In the genomic region with DNA sequence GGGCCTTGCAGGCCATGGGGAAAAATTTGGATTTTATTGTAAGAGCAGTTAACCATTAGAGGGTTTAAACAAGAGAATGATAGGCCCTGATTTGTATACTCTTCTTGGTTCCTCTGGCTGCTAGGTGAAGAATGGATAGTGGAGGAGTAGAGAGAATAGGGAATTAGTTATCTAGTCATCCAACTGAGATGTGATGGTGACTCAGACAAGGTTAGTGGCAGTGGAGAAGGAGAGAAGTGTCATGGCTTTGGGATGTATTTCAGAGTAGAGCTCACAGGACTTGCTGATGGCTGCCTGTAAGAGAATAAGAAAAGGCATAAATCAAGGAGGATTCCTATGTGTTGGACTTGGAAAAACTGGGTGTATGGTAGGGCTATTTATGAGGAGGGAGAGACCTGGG, we compare ENCODE assay signal across 23 cellular contexts.
"Had no signal": no experiment of that assay in that cellular context is flagged by ENCODE, and none has a peak within 500 bp of the region (broad histone marks: within the 10 kb centered on the region; RNA-seq: fewer than 3 reads in every experiment).

No MANE protein-coding gene starts in this region.

- ATAC-seq: activated CD4-positive, CD25-positive, alpha-beta regulatory T cell treated with anti-CD3 and anti-CD28 coated beads, Interleukin-2, amount 50 U/mL, for 24 hours; activated CD8-positive, alpha-beta T cell treated with anti-CD3 and anti-CD28 coated beads for 36 hours; activated T-cell treated with anti-CD3 and anti-CD28 coated beads, Interleukin-2, amount 50 U/mL, for 72 hours had no signal

- H3K27me3 ChIP-seq: Peyer's patch, SJCRH30 had no signal

- H3K27ac ChIP-seq: Peyer's patch, RWPE1, SJCRH30 had no signal

- H3K4me3 ChIP-seq: Peyer's patch, SJCRH30 had no signal

- H3K4me1 ChIP-seq: Peyer's patch, SJCRH30 had no signal

- H3K9me3 ChIP-seq: Peyer's patch, SJCRH30 had no signal

- FAIRE-seq: bronchial epithelial cell had no signal

- H3K36me3 ChIP-seq: Peyer's patch, SJCRH30 had no signal

- DNase-seq: activated CD4-positive, alpha-beta T cell treated with anti-CD3 and anti-CD28 coated beads for 4 hours; activated CD8-positive, alpha-beta memory T cell treated with anti-CD3 and anti-CD28 coated beads, Interleukin-2, amount 50 U/mL, for 4 hours; activated CD8-positive, alpha-beta T cell treated with anti-CD3 and anti-CD28 coated beads for 36 hours; activated gamma-delta T cell treated with Interleukin-2 at 50 U/mL for 16 hours; activated naive CD4-positive, alpha-beta T cell treated with anti-CD3 and anti-CD28 coated beads, Interleukin-2, amount 50 U/mL, for 16 hours; activated naive CD8-positive, alpha-beta T cell treated with anti-CD3 and anti-CD28 coated beads, Interleukin-2, amount 10 ng/mL, durations not matched to agents 7 days and 5 days; activated T-cell treated with anti-CD3 and anti-CD28 coated beads, Interleukin-2, amount 50 U/mL, for 72 hours; aorta; central memory CD4-positive, alpha-beta T cell; KG1; MV-4-11; NCI-H1092 treated with DMSO at 0.1 percent for 48 hours; NCI-H1417 treated with DMSO at 0.1 percent for 48 hours; NCI-H1694 treated with DMSO at 0.1 percent for 48 hours; NCI-H2029 treated with DMSO at 0.1 percent for 48 hours; NCI-H510A treated with DMSO at 0.1 percent for 48 hours; NK-92 treated with Interleukin-12 subunit alpha and Interleukin-12 subunit beta, amount 100 ng/mL, for 24 hours; Peyer's patch; Right ventricle myocardium superior; SJCRH30 had no signal
